8 cellular contexts compared by ENCODE assay signal in genomic region chr15:43517354-43518072, GRCh38. TPM values are rescaled to one million over a fixed set of nuclear protein-coding genes. Genes with fewer than 3 reads are reported as not detected.
DNase-seq lines count a peak whose midpoint lies in the region; ATAC-seq and TF ChIP-seq lines count a peak whose summit lies in the region.

Gene MAP1A (plus strand): TSS chr15:43517608. CDS start chr15:43521474, 3,866 bp downstream.

- peak within 1 kb of the TSS; percentile 50 to 78 for H3K27ac Mint-ChIP-seq in activated naive CD4-positive, alpha-beta T cell treated with anti-CD3 and anti-CD28 coated beads, Interleukin-2, amount 50 U/mL, for 72 hours
- no peak within 1 kb of the TSS for H3K27ac Mint-ChIP-seq in activated naive CD4-positive, alpha-beta T cell treated with anti-CD3 and anti-CD28 coated beads, Interleukin-2, amount 10 ng/mL, durations not matched to agents 7 days and 5 days
- H3K27ac Mint-ChIP-seq in WTC11 (no peak within 1 kb of the TSS), glutamatergic neuron (ENCODE audit: unreplicated experiment) (peak within 1 kb of the TSS; percentile 100)

- peaks cover 0 to 3% of the 10 kb centered on the region in 2 donors for H3K9me3 ChIP-seq in neuronal stem cell (replicated peaks in 1 of 2; ENCODE audit: control insufficient read depth in 2 of 2, insufficient read depth in 1 of 2, low read depth in 1 of 2, low read length in 2 of 2)

- H3K4me3 ChIP-seq in neuronal stem cell (ENCODE audit: low read length in 2 of 2) = peak within 1 kb of the TSS; percentile 52 to 81

- no peak within 1 kb of the TSS for H3K14ac ChIP-seq in neuronal stem cell (ENCODE audit: low read length)

- H2AFZ ChIP-seq in neuronal stem cell (ENCODE audit: low read length) = peak within 1 kb of the TSS; percentile 89

- no peak within 1 kb of the TSS for H2BK15ac ChIP-seq in neuronal stem cell (ENCODE audit: low read length)

- POLR2A ChIA-PET in WTC11 (lab: Charles Lee) = interaction anchor here (1.1 kb wide), 1 partner anchor 17 kb away, joined by 3 read pairs; no protein-coding TSS in a partner anchor

- H3K4me3 Mint-ChIP-seq in activated naive CD4-positive, alpha-beta T cell treated with anti-CD3 and anti-CD28 coated beads, Interleukin-2, amount 10 ng/mL, durations not matched to agents 7 days and 5 days = no peak within 1 kb of the TSS
- H3K4me3 Mint-ChIP-seq in WTC11 (peak within 1 kb of the TSS; percentile 93), glutamatergic neuron (ENCODE audit: unreplicated experiment) (peak within 1 kb of the TSS; percentile 99)

- CTCF ChIA-PET in activated naive CD4-positive, alpha-beta T cell treated with anti-CD3 and anti-CD28 coated beads, Interleukin-2, amount 10 ng/mL, durations not matched to agents 7 days and 5 days (lab: Charles Lee) = interaction anchor here (0.6 to 1.7 kb wide), 2 partner anchors 34 to 596 kb away, joined by 3 to 5 read pairs; no protein-coding TSS in a partner anchor
- CTCF ChIA-PET in WTC11 (lab: Charles Lee) = interaction anchor here (0.6 to 2.5 kb wide), 4 partner anchors 25 to 141 kb away, joined by 3 to 7 read pairs (median 5); partner anchors contain the start of gene TP53BP1

- H3K36me3 Mint-ChIP-seq in activated naive CD4-positive, alpha-beta T cell treated with anti-CD3 and anti-CD28 coated beads, Interleukin-2, amount 50 U/mL, for 72 hours = no peaks in the 10 kb centered on the region
- H3K36me3 Mint-ChIP-seq in activated naive CD4-positive, alpha-beta T cell treated with anti-CD3 and anti-CD28 coated beads, Interleukin-2, amount 10 ng/mL, durations not matched to agents 7 days and 5 days = peaks cover 11% of the 10 kb centered on the region
- H3K36me3 Mint-ChIP-seq in WTC11 (no peaks in the 10 kb centered on the region), glutamatergic neuron (ENCODE audit: unreplicated experiment) (peaks cover 29% of the 10 kb centered on the region)

- H3K27ac ChIP-seq in neuronal stem cell (replicated peaks; ENCODE audit: low read length) = peak within 1 kb of the TSS; percentile 55

- peak within 1 kb of the TSS; percentile 79 for H3K9ac ChIP-seq in neuronal stem cell (ENCODE audit: low read depth, low read length, poor library complexity)

- H2AK5ac ChIP-seq in neuronal stem cell (ENCODE audit: low read depth, low read length) = peak within 1 kb of the TSS; percentile 61

- H3K36me3 ChIP-seq in neuronal stem cell (replicated peaks in 1 of 2; ENCODE audit: control insufficient read depth in 2 of 2, insufficient read depth in 2 of 2, low read length in 2 of 2) = peaks cover 18 to 23% of the 10 kb centered on the region in 2 donors

- peak within 1 kb of the TSS; percentile 89 for H3K18ac ChIP-seq in neuronal stem cell (ENCODE audit: low read length)

- H4K91ac ChIP-seq in neuronal stem cell (ENCODE audit: low read depth, low read length, poor library complexity) = no peak within 1 kb of the TSS

- H3K4me1 Mint-ChIP-seq in activated naive CD4-positive, alpha-beta T cell treated with anti-CD3 and anti-CD28 coated beads, Interleukin-2, amount 10 ng/mL, durations not matched to agents 7 days and 5 days = peaks cover 60% of the 10 kb centered on the region
- H3K4me1 Mint-ChIP-seq in WTC11 (peaks cover 40% of the 10 kb centered on the region), glutamatergic neuron (ENCODE audit: low read depth, unreplicated experiment) (peaks cover 43% of the 10 kb centered on the region)

- H3K23ac ChIP-seq in neuronal stem cell (ENCODE audit: low read depth, low read length, poor library complexity) = no peak within 1 kb of the TSS

- H2BK12ac ChIP-seq in neuronal stem cell (ENCODE audit: low read length) = peak within 1 kb of the TSS; percentile 63

- peak in 1 of 2 donors; percentile 44 for ATAC-seq in activated naive CD4-positive, alpha-beta T cell treated with anti-CD3 and anti-CD28 coated beads, Interleukin-2, amount 50 U/mL, for 72 hours
- ATAC-seq in WTC11 (peak; percentile 43), GM18498 (IDR thresholded peaks at IDR 0.05; ENCODE audit: unreplicated experiment) (no peak), HG03045 (IDR thresholded peaks at IDR 0.05; ENCODE audit: unreplicated experiment) (no peak)

- H2BK120ac ChIP-seq in neuronal stem cell (ENCODE audit: low read depth, low read length) = peak within 1 kb of the TSS; percentile 14

- TF ChIP-seq CTCF in WTC11 (IDR thresholded peaks at IDR 0.05) (no peak), glutamatergic neuron (IDR thresholded peaks at IDR 0.05; ENCODE audit: partially characterized antibody, unreplicated experiment) (no peak)

- no peak for DNase-seq in activated naive CD4-positive, alpha-beta T cell treated with anti-CD3 and anti-CD28 coated beads, Interleukin-2, amount 50 U/mL, for 72 hours (ENCODE audit: low spot score in 2 of 2)
- DNase-seq in activated naive CD4-positive, alpha-beta T cell treated with anti-CD3 and anti-CD28 coated beads, Interleukin-2, amount 10 ng/mL, durations not matched to agents 7 days and 5 days = no peak
- DNase-seq in WTC11 (ENCODE audit: low spot score) = peak; percentile 32
- DNase-seq in glutamatergic neuron = peak; percentile 82
- DNase-seq in neuronal stem cell (ENCODE audit: low spot score) = no peak
- no peak for DNase-seq in NOMO-1 treated with DMSO at 0.1 percent for 48 hours (lab: John Stamatoyannopoulos, UW; ENCODE audit: unreplicated experiment)

- no peaks in the 10 kb centered on the region for H3K79me1 ChIP-seq in neuronal stem cell (ENCODE audit: low read depth, low read length)

- peaks cover 57% of the 10 kb centered on the region for H3K27me3 Mint-ChIP-seq in activated naive CD4-positive, alpha-beta T cell treated with anti-CD3 and anti-CD28 coated beads, Interleukin-2, amount 10 ng/mL, durations not matched to agents 7 days and 5 days
- H3K27me3 Mint-ChIP-seq in WTC11 (ENCODE audit: low read depth) (peaks cover 75% of the 10 kb centered on the region), glutamatergic neuron (ENCODE audit: unreplicated experiment) (peaks cover 19% of the 10 kb centered on the region)

- H3K4ac ChIP-seq in neuronal stem cell (ENCODE audit: low read length) = no peak within 1 kb of the TSS

- peak within 1 kb of the TSS; percentile 84 for H2BK5ac ChIP-seq in neuronal stem cell (ENCODE audit: low read length)

- H3K27me3 ChIP-seq in neuronal stem cell (ENCODE audit: control insufficient read depth in 3 of 3, insufficient read depth in 3 of 3, low read depth in 1 of 3, low read length in 3 of 3) = no peaks in the 10 kb centered on the region

- no CpG with 5 or more reads among the region's 15 CpGs for WGBS in neuronal stem cell (ENCODE audit: extremely low coverage in 2 of 2, insufficient read length in 2 of 2, insufficient replicate concordance in 1 of 2), 2 donors

- H3K9me3 Mint-ChIP-seq in activated naive CD4-positive, alpha-beta T cell treated with anti-CD3 and anti-CD28 coated beads, Interleukin-2, amount 50 U/mL, for 72 hours = no peaks in the 10 kb centered on the region
- H3K9me3 Mint-ChIP-seq in activated naive CD4-positive, alpha-beta T cell treated with anti-CD3 and anti-CD28 coated beads, Interleukin-2, amount 10 ng/mL, durations not matched to agents 7 days and 5 days = no peaks in the 10 kb centered on the region
- H3K9me3 Mint-ChIP-seq in WTC11 = no peaks in the 10 kb centered on the region
- peaks cover 44% of the 10 kb centered on the region for H3K9me3 Mint-ChIP-seq in glutamatergic neuron (ENCODE audit: unreplicated experiment)

- H3K4me1 ChIP-seq in neuronal stem cell (ENCODE audit: control insufficient read depth in 2 of 2, insufficient read depth in 1 of 2, low read depth in 1 of 2, low read length in 2 of 2) = peaks cover 36 to 37% of the 10 kb centered on the region in 2 donors

- no peak within 1 kb of the TSS for H4K8ac ChIP-seq in neuronal stem cell (ENCODE audit: low read depth, low read length)

- peak within 1 kb of the TSS; percentile 91 for H3K4me2 ChIP-seq in neuronal stem cell (ENCODE audit: insufficient read depth, low read length, poor library complexity, severe bottlenecking)

TF ChIP-seq in WTC11, 78 proteins besides CTCF, POLR2A, EP300 and RAD21:
- TF ChIP-seq ZNF232 (CRISPR knock-in tag; IDR thresholded peaks at IDR 0.05) = no peak
- 0 out of 2 replicates have a peak, but pooled peaks have one; percentile 5 for TF ChIP-seq SP1 (CRISPR knock-in tag; conservative IDR thresholded peaks at IDR 0.05)

RNA-seq across cellular contexts. Expression of gene MAP1A, which starts in this region (rescaled TPM):
- total RNA-seq in activated naive CD4-positive, alpha-beta T cell treated with anti-CD3 and anti-CD28 coated beads, Interleukin-2, amount 50 U/mL, for 72 hours = 1 to 10 TPM in 1 of 2 donors, under 1 TPM in 1; 0.84 to 1.4 TPM
- total RNA-seq in WTC11 (2021) = 1.1 to 2.2 TPM (median 1.1 TPM) in 3 replicates
- total RNA-seq in glutamatergic neuron (ENCODE audit: unreplicated experiment) = 301 TPM
- polyA plus RNA-seq in neuronal stem cell (2013, experiment 1 of 2) = 4.6 TPM
- 4.4 TPM for polyA plus RNA-seq in neuronal stem cell (2013, experiment 2 of 2)

Comparison
In these comparisons a context has a peak if more than half of its experiments do, and no peak if none do; other contexts are left out.
1. RNA of gene MAP1A (total RNA-seq): 301 TPM in glutamatergic neuron (single experiment); 1.1 to 2.2 TPM in WTC11 and 0.84 to 1.4 TPM in activated naive CD4-positive, alpha-beta T cell treated with anti-CD3 and anti-CD28 coated beads, Interleukin-2, amount 50 U/mL, for 72 hours; every median in the first group is over 10 times any median in the second.
2. H3K27ac Mint-ChIP-seq: peak in activated naive CD4-positive, alpha-beta T cell treated with anti-CD3 and anti-CD28 coated beads, Interleukin-2, amount 50 U/mL, for 72 hours (2 of 2) and glutamatergic neuron (single experiment); none in activated naive CD4-positive, alpha-beta T cell treated with anti-CD3 and anti-CD28 coated beads, Interleukin-2, amount 10 ng/mL, durations not matched to agents 7 days and 5 days (single experiment) and WTC11 (single experiment).
3. DNase-seq: peak in WTC11 (single experiment) and glutamatergic neuron (single experiment); none in activated naive CD4-positive, alpha-beta T cell treated with anti-CD3 and anti-CD28 coated beads, Interleukin-2, amount 50 U/mL, for 72 hours (0 of 2), activated naive CD4-positive, alpha-beta T cell treated with anti-CD3 and anti-CD28 coated beads, Interleukin-2, amount 10 ng/mL, durations not matched to agents 7 days and 5 days (single experiment), neuronal stem cell (single experiment) and NOMO-1 treated with DMSO at 0.1 percent for 48 hours (single experiment).